In the genomic region with DNA sequence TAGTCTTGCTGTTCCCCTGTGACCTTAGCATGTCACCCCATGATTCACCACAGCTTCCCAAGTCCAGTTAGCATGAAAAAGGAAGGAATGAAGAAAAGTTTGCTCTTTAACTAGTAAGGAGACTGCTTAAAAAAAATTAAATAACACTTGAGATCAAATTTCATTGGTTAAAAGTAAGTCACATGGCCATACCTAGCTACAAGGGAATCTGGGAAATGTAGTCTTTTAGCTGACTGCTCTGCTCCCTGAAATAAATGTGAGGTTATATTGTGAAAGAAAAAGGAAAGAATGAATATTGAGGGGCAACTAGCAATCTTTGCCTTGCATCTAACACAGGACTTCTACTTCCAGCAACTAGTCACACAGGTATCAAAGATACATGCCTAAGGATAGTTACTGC, we compare ENCODE assay signal across 18 cellular contexts.
A peak's percentile ranks its signal among the peaks of the same experiment; 100 is the strongest.
DNase-seq lines count a peak whose midpoint lies in the region; ATAC-seq, FAIRE-seq and TF ChIP-seq lines count a peak whose summit lies in the region.
"Had no signal": no experiment of that assay in that cellular context is flagged by ENCODE, and none has a peak within 500 bp of the region (broad histone marks: within the 10 kb centered on the region; RNA-seq: fewer than 3 reads in every experiment).

No MANE protein-coding gene starts in this region.

- H3K9me3 ChIP-seq in H1 (ENCODE audit: insufficient read depth in 2 of 2, low read depth in 1 of 2, low read length in 1 of 2) (peaks cover 10 to 16% of the 10 kb centered on the region in 2 experiments), gastrocnemius medialis (no peaks in the 10 kb centered on the region)

- H2BK5ac ChIP-seq in H1 (ENCODE audit: low read depth, low read length): no peak overlapping the region

- no peak overlapping the region for H3K56ac ChIP-seq in H1 (replicated peaks; ENCODE audit: insufficient read length, low read depth, low read length)

- H3K4ac ChIP-seq in H1 (replicated peaks; ENCODE audit: insufficient read length, low read depth, low read length): no peak overlapping the region

- TF ChIP-seq RAD21 in Ishikawa (IDR thresholded peaks at IDR 0.05; ENCODE audit: low read depth) (no peak), H1 (IDR thresholded peaks at IDR 0.05 in 1 of 2, conservative IDR thresholded peaks at IDR 0.05 in 1 of 2; ENCODE audit: low read depth in 2 of 2, low read length in 2 of 2) (no peak)

- H3K4me3 ChIP-seq in H1 (ENCODE audit: extremely low read depth in 1 of 4, insufficient read depth in 2 of 4, low read depth in 3 of 4, low read length in 4 of 4): no peak overlapping the region
- H3K4me3 ChIP-seq in gastrocnemius medialis: no peak overlapping the region
- H3K4me3 ChIP-seq: SK-N-MC had no signal

- H3K4me1 ChIP-seq in H1 (replicated peaks in 1 of 4; ENCODE audit: control insufficient read depth in 3 of 4, insufficient read depth in 4 of 4, low read length in 3 of 4) (no peaks in the 10 kb centered on the region), gastrocnemius medialis (no peaks in the 10 kb centered on the region)

- ATAC-seq in GM19351 (IDR thresholded peaks at IDR 0.05; ENCODE audit: unreplicated experiment) (peak; percentile 69), HG03280 (IDR thresholded peaks at IDR 0.05; ENCODE audit: unreplicated experiment) (no peak), gastrocnemius medialis (no peak)
- ATAC-seq: CD8-positive, alpha-beta T cell; T-cell had no signal

- in situ Hi-C loops in gastrocnemius medialis (cut with MboI; ENCODE audit: low sequenced_read_pairs in 4 of 4): no loop called here

- DNase-seq in H54 (ENCODE audit: insufficient read length, low spot score) (no peak), H1 (ENCODE audit: low read depth in 1 of 2, low spot score in 2 of 2) (no peak), SHP77 (lab: John Stamatoyannopoulos, UW) (no peak), gastrocnemius medialis (no peak)
- DNase-seq: CD8-positive, alpha-beta T cell; GF-D8; IMR-90; NCI-H1092 treated with DMSO at 0.1 percent for 48 hours; NCI-H187; NCI-H524 treated with DMSO at 0.1 percent for 48 hours; NK-92 treated with Interleukin-12 subunit alpha and Interleukin-12 subunit beta, amount 100 ng/mL, for 24 hours; T-cell; T1000 had no signal

- H4K8ac ChIP-seq in H1 (ENCODE audit: extremely low read depth, insufficient read depth, low read length): no peak overlapping the region

- FAIRE-seq in H54 (lab: Jason Lieb, UNC) (peak; percentile 38), H1 (lab: Jason Lieb, UNC) (peak; percentile 7)
- FAIRE-seq: D721Med had no signal

- no peak overlapping the region for H3K9ac ChIP-seq in H1 (replicated peaks in 1 of 4; ENCODE audit: extremely low read depth in 1 of 4, low read depth in 3 of 4, low read length in 3 of 4)

- no peaks in the 10 kb centered on the region for H3K79me1 ChIP-seq in H1 (ENCODE audit: low read depth, low read length)

- H2AK5ac ChIP-seq in H1 (ENCODE audit: low read depth, low read length): no peak overlapping the region

- H3K27me3 ChIP-seq in H1 (replicated peaks in 1 of 4; ENCODE audit: control insufficient read depth in 3 of 4, extremely low read depth in 1 of 4, insufficient read depth in 3 of 4, low read length in 3 of 4): no peaks in the 10 kb centered on the region
- no peaks in the 10 kb centered on the region for H3K27me3 ChIP-seq in gastrocnemius medialis

- H3K36me3 ChIP-seq in H1 (ENCODE audit: control insufficient read depth in 2 of 4, insufficient read depth in 4 of 4, low read length in 3 of 4): peaks cover 0 to 3% (median 0%) of the 10 kb centered on the region in 4 experiments; a peak in 1 of 8 replicates
- H3K36me3 ChIP-seq in gastrocnemius medialis: no peaks in the 10 kb centered on the region

- H3K79me2 ChIP-seq in H1 (ENCODE audit: control insufficient read depth in 1 of 2, insufficient read depth in 2 of 2, low read length in 2 of 2): no peaks in the 10 kb centered on the region

- POLR2A ChIA-PET in H1 (lab: Charles Lee; ENCODE audit: partially characterized antibody): interaction anchor here (1.0 kb wide), 2 partner anchors 9 to 85 kb away, joined by 4 read pairs; partner anchors contain the start of gene LRRN1

- TF ChIP-seq POLR2A in H54 (IDR thresholded peaks at IDR 0.05; ENCODE audit: low read depth, low read length): no peak
- TF ChIP-seq POLR2A in H1 (IDR thresholded peaks at IDR 0.05; ENCODE audit: control extremely low read depth in 1 of 2, low read depth in 2 of 2, low read length in 2 of 2): no peak
- no peak for TF ChIP-seq POLR2A in gastrocnemius medialis (IDR thresholded peaks at IDR 0.05)

- intact Hi-C loops in gastrocnemius medialis (cut with DNase I; ENCODE audit: low total_unique reads): no loop called here

- no peak overlapping the region for H2BK12ac ChIP-seq in H1 (ENCODE audit: low read depth, low read length)

- H2BK20ac ChIP-seq in H1 (ENCODE audit: low read length): no peak overlapping the region

- H4K5ac ChIP-seq in H1 (ENCODE audit: insufficient read length, low read depth, low read length): peak overlapping the region; percentile 44

- no peak overlapping the region for H3K23ac ChIP-seq in H1 (ENCODE audit: insufficient read length)

- TF ChIP-seq EP300 in Ishikawa (IDR thresholded peaks at IDR 0.05; ENCODE audit: borderline replicate concordance) (no peak), H1 (IDR thresholded peaks at IDR 0.05; ENCODE audit: borderline replicate concordance in 1 of 2, low read depth in 2 of 2, low read length in 2 of 2) (no peak)

- TF ChIP-seq CTCF in H1 (IDR thresholded peaks at IDR 0.05; ENCODE audit: control extremely low read depth in 1 of 3, insufficient read depth in 1 of 3, low read depth in 1 of 3, low read length in 3 of 3) (no peak), gastrocnemius medialis (IDR thresholded peaks at IDR 0.05 in 4 of 5, conservative IDR thresholded peaks at IDR 0.05 in 1 of 5) (no peak)

- no peak overlapping the region for H3K27ac ChIP-seq in H1 (ENCODE audit: low read depth, low read length)
- no peak overlapping the region for H3K27ac ChIP-seq in gastrocnemius medialis
- H3K27ac ChIP-seq: SK-N-MC had no signal

- no peak overlapping the region for H2BK15ac ChIP-seq in H1 (ENCODE audit: low read length)

- H2BK120ac ChIP-seq in H1 (replicated peaks; ENCODE audit: low read depth, low read length): no peak overlapping the region

- H3K4me2 ChIP-seq in H1 (ENCODE audit: insufficient read depth in 1 of 2, low read depth in 2 of 2, low read length in 2 of 2): no peak overlapping the region

- no peak overlapping the region for H3K18ac ChIP-seq in H1 (ENCODE audit: extremely low read depth, low read length)

- no peaks in the 10 kb centered on the region for H3K23me2 ChIP-seq in H1 (ENCODE audit: low read depth, low read length)

- H3K14ac ChIP-seq in H1 (ENCODE audit: insufficient read length): no peak overlapping the region

- H4K91ac ChIP-seq in H1 (replicated peaks; ENCODE audit: insufficient read length, low read length): no peak overlapping the region

- CTCF ChIA-PET in H1 (lab: Charles Lee; ENCODE audit: partially characterized antibody): interaction anchor here (0.8 kb wide), 1 partner anchor 86 kb away, joined by 4 read pairs; no protein-coding TSS in a partner anchor

- no peaks in the 10 kb centered on the region for H4K20me1 ChIP-seq in H1 (replicated peaks in 1 of 2; ENCODE audit: control insufficient read depth in 1 of 2, insufficient read depth in 2 of 2, low read length in 2 of 2)

- no peak overlapping the region for H2AFZ ChIP-seq in H1 (ENCODE audit: low read length)

TF ChIP-seq in Ishikawa, 13 proteins besides CTCF, POLR2A, EP300 and RAD21:
- no peak for TF ChIP-seq TAF1 (IDR thresholded peaks at IDR 0.05; ENCODE audit: low read depth)
- TF ChIP-seq USF1 (IDR thresholded peaks at IDR 0.05): peak; percentile 37; the same call in 1 of the 2 replicates

TF ChIP-seq in H1, 55 proteins besides CTCF, POLR2A, EP300 and RAD21:
- TF ChIP-seq SIX5 (IDR thresholded peaks at IDR 0.05; ENCODE audit: low read depth, low read length) (peak; percentile 75), SIN3A (conservative IDR thresholded peaks at IDR 0.05 in 1 of 2, IDR thresholded peaks at IDR 0.05 in 1 of 2; ENCODE audit: low read depth in 1 of 2, low read length in 2 of 2) (no peak), SP1 (IDR thresholded peaks at IDR 0.05; ENCODE audit: low read depth, low read length) (0 out of 2 replicates have a peak, but pooled peaks have one; percentile 35), EGR1 (IDR thresholded peaks at IDR 0.05; ENCODE audit: borderline replicate concordance, low read depth, low read length) (no peak), RNF2 (IDR thresholded peaks at IDR 0.05; ENCODE audit: borderline replicate concordance, low read depth, low read length, missing control alignments, poor library complexity, severe bottlenecking) (no peak), YY1 (IDR thresholded peaks at IDR 0.05; ENCODE audit: low read depth, low read length) (no peak), SUZ12 (IDR thresholded peaks at IDR 0.05; ENCODE audit: low read length) (no peak), EZH2 (IDR thresholded peaks at IDR 0.05; ENCODE audit: low read depth, low read length, severe bottlenecking) (no peak), ZNF274 (IDR thresholded peaks at IDR 0.05; ENCODE audit: borderline replicate concordance, extremely low read depth, low read length) (no peak), CBX5 (IDR thresholded peaks at IDR 0.05; ENCODE audit: low read depth, low read length) (no peak), CEBPB (IDR thresholded peaks at IDR 0.05; ENCODE audit: low read depth, low read length) (no peak), TAF7 (optimal IDR thresholded peaks at IDR 0.05; ENCODE audit: borderline replicate concordance, low read depth, low read length) (no peak), ASH2L (IDR thresholded peaks at IDR 0.05; ENCODE audit: low read length) (no peak)
- TF ChIP-seq, protein P1, sequence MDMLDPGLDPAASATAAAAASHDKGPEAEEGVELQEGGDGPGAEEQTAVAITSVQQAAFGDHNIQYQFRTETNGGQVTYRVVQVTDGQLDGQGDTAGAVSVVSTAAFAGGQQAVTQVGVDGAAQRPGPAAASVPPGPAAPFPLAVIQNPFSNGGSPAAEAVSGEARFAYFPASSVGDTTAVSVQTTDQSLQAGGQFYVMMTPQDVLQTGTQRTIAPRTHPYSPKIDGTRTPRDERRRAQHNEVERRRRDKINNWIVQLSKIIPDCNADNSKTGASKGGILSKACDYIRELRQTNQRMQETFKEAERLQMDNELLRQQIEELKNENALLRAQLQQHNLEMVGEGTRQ (IDR thresholded peaks at IDR 0.05; ENCODE audit: low read length): peak; percentile 84
